In genomic region chr2:54624611-54625071, GRCh38 we compare ENCODE assay signal across 15 cellular contexts.
DNase-seq lines count a peak whose midpoint lies in the region; ATAC-seq and TF ChIP-seq lines count a peak whose summit lies in the region.
"Had no signal": no experiment of that assay in that cellular context is flagged by ENCODE, and none has a peak within 500 bp of the region (broad histone marks: within the 10 kb centered on the region; RNA-seq: fewer than 3 reads in every experiment).

No MANE protein-coding gene starts in this region.

- H3K9me3 ChIP-seq in BLaER1 treated with 17β-estradiol and CSF1 and Interleukin-3, amounts not matched to agents 10 nM and 100 nM (replicated peaks in 1 of 11) = 0 out of 22 replicates have a peak, but pooled peaks cover 0 to 4% (median 0%) of the 10 kb centered on the region in 11 experiments
- H3K9me3 ChIP-seq in adipocyte (ENCODE audit: control insufficient read depth, low read length) = no peaks in the 10 kb centered on the region
- H3K9me3 ChIP-seq in heart right ventricle = no peaks in the 10 kb centered on the region
- H3K9me3 ChIP-seq in psoas muscle = no peaks in the 10 kb centered on the region

- peak overlapping the region; percentile 15 to 65 (median 58); a peak in 20 of 22 replicates for H3K27ac ChIP-seq in BLaER1 treated with 17β-estradiol and CSF1 and Interleukin-3, amounts not matched to agents 10 nM and 100 nM
- H3K27ac ChIP-seq in heart right ventricle = peak overlapping the region in 9 of 10 donors; percentile 2 to 95 (median 63)
- H3K27ac ChIP-seq in psoas muscle = peak overlapping the region; percentile 42
- H3K27ac ChIP-seq: neural progenitor cell had no signal

- TF ChIP-seq POLR2A in GM18505 (IDR thresholded peaks at IDR 0.05; ENCODE audit: borderline replicate concordance, extremely low read depth, insufficient read depth, insufficient read length) = no peak

- DNase-seq in adipocyte (ENCODE audit: low read depth) = no peak
- peak in 1 of 2 donors; percentile 60 for DNase-seq in heart right ventricle
- peak in 1 of 2 donors; percentile 58 for DNase-seq in psoas muscle
- DNase-seq: aorta; effector CD4-positive, alpha-beta T cell; GOT3; NCI-H187; NCI-H82; SHP77 treated with DMSO at 0.1 percent for 48 hours had no signal

- peaks cover 36 to 99% (median 92%) of the 10 kb centered on the region in 10 experiments for H3K4me1 ChIP-seq in BLaER1 treated with 17β-estradiol and CSF1 and Interleukin-3, amounts not matched to agents 10 nM and 100 nM
- H3K4me1 ChIP-seq in adipocyte (ENCODE audit: control insufficient read depth, insufficient read depth, low read length) (peaks cover 31% of the 10 kb centered on the region), heart right ventricle (peaks cover 10 to 66% (median 52%) of the 10 kb centered on the region in 9 donors), psoas muscle (no peaks in the 10 kb centered on the region)
- H3K4me1 ChIP-seq: neural progenitor cell had no signal

- intact Hi-C loops in heart right ventricle (cut with DNase I) (loop anchor here in 1 of 10 donors (10.0 kb wide), 1 partner anchor 100 kb away; no protein-coding TSS in a partner anchor), psoas muscle (cut with DNase I) (no loop called here)

- H3K4me2 ChIP-seq in BLaER1 treated with 17β-estradiol and CSF1 and Interleukin-3, amounts not matched to agents 10 nM and 100 nM = peak overlapping the region; percentile 60 to 91 (median 76)
- H3K4me2 ChIP-seq: neural progenitor cell had no signal

- TF ChIP-seq CTCF in heart right ventricle (IDR thresholded peaks at IDR 0.05) (no peak), psoas muscle (IDR thresholded peaks at IDR 0.05) (no peak)

- peak overlapping the region; percentile 3 to 62 (median 41); a peak in 19 of 22 replicates for H3K9ac ChIP-seq in BLaER1 treated with 17β-estradiol and CSF1 and Interleukin-3, amounts not matched to agents 10 nM and 100 nM
- H3K9ac ChIP-seq in adipocyte (ENCODE audit: low read length) = peak overlapping the region; percentile 2
- H3K9ac ChIP-seq: neural progenitor cell had no signal

- H3K27me3 ChIP-seq in BLaER1 treated with 17β-estradiol and CSF1 and Interleukin-3, amounts not matched to agents 10 nM and 100 nM = no peaks in the 10 kb centered on the region
- H3K27me3 ChIP-seq in adipocyte (replicated peaks; ENCODE audit: control insufficient read depth, insufficient read depth, low read length) = no peaks in the 10 kb centered on the region
- H3K27me3 ChIP-seq in heart right ventricle = no peaks in the 10 kb centered on the region
- no peaks in the 10 kb centered on the region for H3K27me3 ChIP-seq in psoas muscle (ENCODE audit: insufficient read depth in 3 of 3, low read length in 2 of 3)
- H3K27me3 ChIP-seq: neural progenitor cell had no signal

- ATAC-seq in heart right ventricle (peak in 7 of 8 donors; percentile 21 to 50 (median 43)), psoas muscle (no peak), HG03097 (IDR thresholded peaks at IDR 0.05; ENCODE audit: low FRiP score, unreplicated experiment) (no peak), GM19395 (IDR thresholded peaks at IDR 0.05; ENCODE audit: unreplicated experiment) (no peak), GM18505 (IDR thresholded peaks at IDR 0.05; ENCODE audit: unreplicated experiment) (no peak), HG02970 (IDR thresholded peaks at IDR 0.05; ENCODE audit: low FRiP score, unreplicated experiment) (no peak)

- peaks cover 0 to 27% (median 9%) of the 10 kb centered on the region in 11 experiments; a peak in 7 of 22 replicates for H4K20me1 ChIP-seq in BLaER1 treated with 17β-estradiol and CSF1 and Interleukin-3, amounts not matched to agents 10 nM and 100 nM

- WGBS in heart right ventricle, 2 donors = 31 to 38% methylated on average over 11 of the region's 11 CpGs
- WGBS in psoas muscle, 3 donors = 41 to 54% (median 48%) methylated on average over 11 of the region's 11 CpGs

- H3K4me3 ChIP-seq in BLaER1 treated with 17β-estradiol and CSF1 and Interleukin-3, amounts not matched to agents 10 nM and 100 nM = peak overlapping the region in 4 of 10 experiments; percentile 3 to 30 (median 13); a peak in 3 of 20 replicates
- H3K4me3 ChIP-seq in adipocyte (ENCODE audit: low read length) = no peak overlapping the region
- no peak overlapping the region for H3K4me3 ChIP-seq in heart right ventricle
- no peak overlapping the region for H3K4me3 ChIP-seq in psoas muscle
- H3K4me3 ChIP-seq: neural progenitor cell had no signal

- H3K36me3 ChIP-seq in BLaER1 treated with 17β-estradiol and CSF1 and Interleukin-3, amounts not matched to agents 10 nM and 100 nM = peaks cover 43 to 99% (median 97%) of the 10 kb centered on the region in 11 experiments
- H3K36me3 ChIP-seq in adipocyte (ENCODE audit: control insufficient read depth, insufficient read depth, low read length, severe bottlenecking) (peaks cover 96% of the 10 kb centered on the region), heart right ventricle (peaks cover 0 to 100% (median 87%) of the 10 kb centered on the region in 9 donors), psoas muscle (ENCODE audit: insufficient read depth in 1 of 2, low read depth in 1 of 2) (peaks cover 3 to 99% of the 10 kb centered on the region in 2 donors)

Comparison
In these comparisons a context has a peak if more than half of its experiments do, and no peak if none do; other contexts are left out.
1. ATAC-seq: peak in heart right ventricle (7 of 8); none in psoas muscle (0 of 4), HG03097 (single experiment), GM19395 (single experiment), GM18505 (single experiment) and HG02970 (single experiment).
2. Peak in every context shown above with its lines, with median percentiles within 50 percentile points of each other: H3K27ac ChIP-seq.